In genomic region chr4:73103799-73104503, GRCh38 we compare ENCODE assay signal across 9 cellular contexts. TPM values are rescaled to one million over a fixed set of nuclear protein-coding genes. Genes with fewer than 3 reads are reported as not detected.
DNase-seq lines count a peak whose midpoint lies in the region; ATAC-seq and TF ChIP-seq lines count a peak whose summit lies in the region.
"Had no signal": no experiment of that assay in that cellular context is flagged by ENCODE, and none has a peak within 500 bp of the region (broad histone marks: within the 10 kb centered on the region; RNA-seq: fewer than 3 reads in every experiment).

No MANE protein-coding gene starts in this region.

- DNase-seq in Caco-2 = peak; percentile 58 to 60
- DNase-seq in stimulated activated naive CD4-positive, alpha-beta T cell (lab: John Stamatoyannopoulos, UW) = no peak
- no peak for DNase-seq in uterus
- no peak for DNase-seq in left lung
- no peak for DNase-seq in SHP77 treated with DMSO at 0.1 percent for 48 hours (lab: John Stamatoyannopoulos, UW)

- intact Hi-C loops in Caco-2 (cut with micrococcal nuclease; ENCODE audit: unreplicated experiment) = loop anchor here (2.0 kb wide), 1 partner anchor 35 kb away; the partner anchor contains the start of gene COX18
- intact Hi-C loops in uterus (cut with DNase I; ENCODE audit: low total_unique reads) = no loop called here
- intact Hi-C loops in left lung (cut with DNase I) = no loop called here

- H3K9ac ChIP-seq in HUES6 (ENCODE audit: low read length) = peak overlapping the region; percentile 45
- peak overlapping the region in 1 of 2 donors; percentile 81 for H3K9ac ChIP-seq in liver (ENCODE audit: low read depth in 1 of 2, low read length in 2 of 2)

- peak in 1 of 2 donors; percentile 20 for TF ChIP-seq RAD21 in liver (IDR thresholded peaks at IDR 0.05)

- H3K27ac ChIP-seq in HUES6 (ENCODE audit: low read depth, low read length) (peak overlapping the region; percentile 37; the same call in 1 of the 2 replicates), liver (ENCODE audit: low read depth in 1 of 2, low read length in 2 of 2) (peak overlapping the region; percentile 52 to 61), uterus (no peak overlapping the region), left lung (no peak overlapping the region)

- H3K4me3 Mint-ChIP-seq in Caco-2 (ENCODE audit: unreplicated experiment) = peak overlapping the region; percentile 69
- H3K4me3 Mint-ChIP-seq in activated naive CD8-positive, alpha-beta T cell = no peak overlapping the region

- H3K9me3 ChIP-seq in Caco-2 (no peaks in the 10 kb centered on the region), HUES6 (ENCODE audit: control insufficient read depth, insufficient read depth, low read depth, low read length) (no peaks in the 10 kb centered on the region), liver (ENCODE audit: control insufficient read depth in 4 of 4, low read length in 3 of 4) (no peaks in the 10 kb centered on the region), uterus (no peaks in the 10 kb centered on the region), left lung (no peaks in the 10 kb centered on the region)

- peaks cover 2% of the 10 kb centered on the region; the same call in 1 of the 2 replicates for H3K36me3 ChIP-seq in Caco-2 (ENCODE audit: control insufficient read depth, insufficient read depth, low read length)
- H3K36me3 ChIP-seq in HUES6 (ENCODE audit: control insufficient read depth, insufficient read depth, low read length) = peaks cover 55% of the 10 kb centered on the region
- peaks cover 7 to 24% (median 15%) of the 10 kb centered on the region in 4 donors for H3K36me3 ChIP-seq in liver (ENCODE audit: control insufficient read depth in 4 of 4, insufficient read depth in 3 of 4, low read depth in 1 of 4, low read length in 3 of 4)
- H3K36me3 ChIP-seq in uterus = no peaks in the 10 kb centered on the region
- peaks cover 0 to 78% of the 10 kb centered on the region in 2 donors for H3K36me3 ChIP-seq in left lung

- H3K4me1 ChIP-seq in Caco-2 = peaks cover 20% of the 10 kb centered on the region
- H3K4me1 ChIP-seq in HUES6 (ENCODE audit: control insufficient read depth, insufficient read depth, low read length) = peaks cover 4% of the 10 kb centered on the region
- peaks cover 0 to 11% (median 9%) of the 10 kb centered on the region in 4 donors for H3K4me1 ChIP-seq in liver (ENCODE audit: control insufficient read depth in 4 of 4, insufficient read depth in 4 of 4, low read length in 3 of 4)
- H3K4me1 ChIP-seq in uterus = no peaks in the 10 kb centered on the region
- no peaks in the 10 kb centered on the region for H3K4me1 ChIP-seq in left lung

- H3K27me3 ChIP-seq in Caco-2 (replicated peaks; ENCODE audit: control insufficient read depth, insufficient read depth, low read length) (no peaks in the 10 kb centered on the region), HUES6 (ENCODE audit: control insufficient read depth, insufficient read depth, low read length) (no peaks in the 10 kb centered on the region), liver (ENCODE audit: control insufficient read depth in 4 of 4, insufficient read depth in 4 of 4, low read length in 3 of 4) (no peaks in the 10 kb centered on the region), uterus (no peaks in the 10 kb centered on the region), left lung (no peaks in the 10 kb centered on the region)

- BruUV-seq in Caco-2 (replicated peaks; lab: Mats Ljungman, UMichigan) = no TSS peak

- no peak for TF ChIP-seq CTCF in Caco-2 (IDR thresholded peaks at IDR 0.05; ENCODE audit: insufficient read depth in 1 of 2, low read depth in 1 of 2, low read length in 1 of 2, severe bottlenecking in 1 of 2, unreplicated experiment in 1 of 2)
- no peak for TF ChIP-seq CTCF in liver (IDR thresholded peaks at IDR 0.05; ENCODE audit: low read depth, low read length, missing input control)
- no peak for TF ChIP-seq CTCF in uterus (IDR thresholded peaks at IDR 0.05)
- no peak for TF ChIP-seq CTCF in left lung (IDR thresholded peaks at IDR 0.05)

- POLR2A ChIA-PET in Caco-2 (lab: Charles Lee) = interaction anchor here (0.5 to 1.6 kb wide), 4 partner anchors 34 to 458 kb away, joined by 3 to 15 read pairs (median 4); partner anchors contain the start of gene ANKRD17

- TF ChIP-seq POLR2A in uterus (IDR thresholded peaks at IDR 0.05) = no peak

- H3K4me1 Mint-ChIP-seq in Caco-2 (ENCODE audit: low read depth, unreplicated experiment) = peaks cover 24% of the 10 kb centered on the region
- H3K4me1 Mint-ChIP-seq in activated naive CD8-positive, alpha-beta T cell (ENCODE audit: low read depth) = peaks cover 13% of the 10 kb centered on the region

- no peaks in the 10 kb centered on the region for H3K27me3 Mint-ChIP-seq in Caco-2 (ENCODE audit: insufficient read depth, unreplicated experiment)
- no peaks in the 10 kb centered on the region for H3K27me3 Mint-ChIP-seq in activated naive CD8-positive, alpha-beta T cell

- peak overlapping the region; percentile 29 for H3K4me3 ChIP-seq in Caco-2 (ENCODE audit: low read depth, low read length)
- H3K4me3 ChIP-seq in HUES6 (ENCODE audit: low read depth, low read length) = no peak overlapping the region
- peak overlapping the region in 2 of 3 donors; percentile 56 to 62 for H3K4me3 ChIP-seq in liver (ENCODE audit: low read depth in 1 of 3, low read length in 3 of 3)
- no peak overlapping the region for H3K4me3 ChIP-seq in uterus
- no peak overlapping the region for H3K4me3 ChIP-seq in left lung
- H3K4me3 ChIP-seq: GM12878 had no signal

- CTCF ChIA-PET in Caco-2 (lab: Charles Lee) = interaction anchor here (1.0 to 1.1 kb wide), 2 partner anchors 9 to 153 kb away, joined by 4 to 5 read pairs; no protein-coding TSS in a partner anchor

- peak overlapping the region; percentile 85 for H3K27ac Mint-ChIP-seq in Caco-2 (ENCODE audit: unreplicated experiment)
- peak overlapping the region; percentile 82 for H3K27ac Mint-ChIP-seq in activated naive CD8-positive, alpha-beta T cell

- ATAC-seq in left lung = no peak
- ATAC-seq: GM12878 had no signal

- peaks cover 47% of the 10 kb centered on the region for H3K36me3 Mint-ChIP-seq in Caco-2 (ENCODE audit: insufficient read depth, unreplicated experiment)
- peaks cover 2% of the 10 kb centered on the region for H3K36me3 Mint-ChIP-seq in activated naive CD8-positive, alpha-beta T cell

- H3K9me3 Mint-ChIP-seq in Caco-2 (ENCODE audit: unreplicated experiment) = no peaks in the 10 kb centered on the region
- no peaks in the 10 kb centered on the region for H3K9me3 Mint-ChIP-seq in activated naive CD8-positive, alpha-beta T cell (ENCODE audit: low read depth)

- 37% methylated on average over 8 of the region's 8 CpGs for WGBS in liver

TF ChIP-seq in liver, 16 proteins besides CTCF, POLR2A, EP300 and RAD21 (continues in another document):
- peak; percentile 26 for TF ChIP-seq FOXA2 (IDR thresholded peaks at IDR 0.05)
- peak; percentile 59 for TF ChIP-seq ZBTB33 (IDR thresholded peaks at IDR 0.05)
- TF ChIP-seq EGR1 (IDR thresholded peaks at IDR 0.05; ENCODE audit: low read depth in 2 of 2) = no peak
- TF ChIP-seq TAF1 (conservative IDR thresholded peaks at IDR 0.05) = no peak
- no peak for TF ChIP-seq FOXA1 (IDR thresholded peaks at IDR 0.05)
- TF ChIP-seq HNF4A (conservative IDR thresholded peaks at IDR 0.05) = peak; percentile 87 to 89
- peak in 1 of 2 donors; percentile 38 for TF ChIP-seq RXRA (IDR thresholded peaks at IDR 0.05)
- TF ChIP-seq SP1 (IDR thresholded peaks at IDR 0.05) = peak; percentile 79
- TF ChIP-seq YY1 (IDR thresholded peaks at IDR 0.05) = peak; percentile 56
- peak; percentile 91 for TF ChIP-seq MAX (IDR thresholded peaks at IDR 0.05)
- no peak for TF ChIP-seq NR2F2 (IDR thresholded peaks at IDR 0.05)
- no peak for TF ChIP-seq ATF3 (IDR thresholded peaks at IDR 0.05)
- peak; percentile 53 for TF ChIP-seq HNF4G (IDR thresholded peaks at IDR 0.05)
- TF ChIP-seq GABPA (IDR thresholded peaks at IDR 0.05 in 1 of 2, conservative IDR thresholded peaks at IDR 0.05 in 1 of 2) = no peak
- TF ChIP-seq JUND (IDR thresholded peaks at IDR 0.05) = peak; percentile 56 to 93

RNA-seq across cellular contexts. Expression of gene COX18, which starts 34.4 kb away (rescaled TPM):
- total RNA-seq in Caco-2 (2022) (11.6 and 12.2 TPM in 2 replicates), liver (10 to 100 TPM; 23.2 to 27.3 TPM), uterus (10 to 100 TPM in 3 of 4 donors, 1 to 10 TPM in 1; 5.6 to 33.5 (median 16.0) TPM), left lung (10 to 100 TPM; 14.6 to 17.0 TPM)
- polyA plus RNA-seq in liver = 10 to 100 TPM in 1 of 2 donors, 1 to 10 TPM in 1; 6.2 to 13.6 TPM

Comparison
In these comparisons a context has a peak if more than half of its experiments do, and no peak if none do; other contexts are left out.
1. DNase-seq: peak in Caco-2 (2 of 2); none in stimulated activated naive CD4-positive, alpha-beta T cell (0 of 6), uterus (0 of 2), left lung (0 of 2) and SHP77 treated with DMSO at 0.1 percent for 48 hours (single experiment).
2. H3K4me3 ChIP-seq: peak in Caco-2 (single experiment) and liver (2 of 3); none in HUES6 (single experiment), uterus (0 of 2) and left lung (0 of 2).
3. H3K27ac ChIP-seq: peak in HUES6 (single experiment) and liver (2 of 2); none in uterus (0 of 2) and left lung (0 of 2).